ENCODE assay signal across 9 cellular contexts in genomic region chr18:74290831-74291770, GRCh38. TPM values are rescaled to one million over a fixed set of nuclear protein-coding genes. Genes with fewer than 3 reads are reported as not detected.
A peak's percentile ranks its signal among the peaks of the same experiment; 100 is the strongest.
DNase-seq lines count a peak whose midpoint lies in the region; ATAC-seq and TF ChIP-seq lines count a peak whose summit lies in the region.
"Had no signal": no experiment of that assay in that cellular context is flagged by ENCODE, and none has a peak within 500 bp of the region (broad histone marks: within the 10 kb centered on the region; RNA-seq: fewer than 3 reads in every experiment).

No MANE protein-coding gene starts in this region.

- peak; percentile 70 to 71 for DNase-seq in Caco-2
- DNase-seq in activated CD4-positive, alpha-beta T cell treated with anti-CD3 and anti-CD28 coated beads, Interleukin-2, amount 50 U/mL, for 1 hour = peak; percentile 16
- peak; percentile 22 for DNase-seq in fibroblast of the aortic adventitia (ENCODE audit: low read depth)
- DNase-seq in ovary = peak in 4 of 5 donors; percentile 40 to 65 (median 61)
- no peak for DNase-seq in HuH-7 (ENCODE audit: low spot score)

- H3K4me1 ChIP-seq in Caco-2 (0 out of 2 replicates have a peak, but pooled peaks cover 5% of the 10 kb centered on the region), ovary (ENCODE audit: insufficient read depth) (peaks cover 8% of the 10 kb centered on the region)

- H3K4me1 Mint-ChIP-seq in Caco-2 (ENCODE audit: low read depth, unreplicated experiment) = peaks cover 10% of the 10 kb centered on the region

- no peak for TF ChIP-seq EP300 in ovary (IDR thresholded peaks at IDR 0.05)

- TF ChIP-seq POLR2A in ovary (IDR thresholded peaks at IDR 0.05) = no peak

- POLR2A ChIA-PET in Caco-2 (lab: Charles Lee) = no interaction called here

- ATAC-seq in HG03442 (IDR thresholded peaks at IDR 0.05; ENCODE audit: unreplicated experiment) = peak; percentile 0
- no peak for ATAC-seq in HG02642 (IDR thresholded peaks at IDR 0.05; ENCODE audit: poor library complexity, unreplicated experiment)
- no peak for ATAC-seq in GM18502 (IDR thresholded peaks at IDR 0.05; ENCODE audit: poor library complexity, unreplicated experiment)

- H3K27me3 ChIP-seq in Caco-2 (replicated peaks; ENCODE audit: control insufficient read depth, insufficient read depth, low read length) (no peaks in the 10 kb centered on the region), ovary (no peaks in the 10 kb centered on the region)

- TF ChIP-seq CTCF in Caco-2 (IDR thresholded peaks at IDR 0.05; ENCODE audit: insufficient read depth in 1 of 2, low read depth in 1 of 2, low read length in 1 of 2, severe bottlenecking in 1 of 2, unreplicated experiment in 1 of 2) (peak in 1 of 2 experiments; percentile 58), fibroblast of the aortic adventitia (IDR thresholded peaks at IDR 0.05; ENCODE audit: insufficient read depth, low read length) (no peak), ovary (IDR thresholded peaks at IDR 0.05) (peak in 1 of 3 donors; percentile 14)

- intact Hi-C loops in Caco-2 (cut with micrococcal nuclease; ENCODE audit: unreplicated experiment) (loop anchor here (1.0 to 2.0 kb wide), 2 partner anchors 40 to 49 kb away; no protein-coding TSS in a partner anchor), ovary (cut with DNase I) (loop anchor here in 1 of 4 donors (10.0 kb wide), 1 partner anchor 86 kb away; no protein-coding TSS in a partner anchor)

- peak overlapping the region; percentile 48 to 52 for H3K27ac ChIP-seq in ovary

- H3K36me3 ChIP-seq in Caco-2 (ENCODE audit: control insufficient read depth, insufficient read depth, low read length) = no peaks in the 10 kb centered on the region
- H3K36me3 ChIP-seq in ovary = no peaks in the 10 kb centered on the region

- H3K36me3 Mint-ChIP-seq in Caco-2 (ENCODE audit: insufficient read depth, unreplicated experiment) = peaks cover 18% of the 10 kb centered on the region

- no TSS peak for BruUV-seq in Caco-2 (replicated peaks; lab: Mats Ljungman, UMichigan)

- CTCF ChIA-PET in Caco-2 (lab: Charles Lee) = interaction anchor here (1.2 kb wide), 1 partner anchor 51 kb away, joined by 3 read pairs; no protein-coding TSS in a partner anchor

- H3K4me3 Mint-ChIP-seq in Caco-2 (ENCODE audit: unreplicated experiment) = peak overlapping the region; percentile 78

- H3K4me3 ChIP-seq in Caco-2 (ENCODE audit: low read depth, low read length) = peak overlapping the region; percentile 58
- H3K4me3 ChIP-seq in fibroblast of the aortic adventitia (ENCODE audit: low read depth, low read length) = peak overlapping the region; percentile 94
- H3K4me3 ChIP-seq in ovary = peak overlapping the region; percentile 91

- no peaks in the 10 kb centered on the region for H3K9me3 ChIP-seq in Caco-2
- H3K9me3 ChIP-seq in ovary = no peaks in the 10 kb centered on the region

- H3K9me3 Mint-ChIP-seq in Caco-2 (ENCODE audit: unreplicated experiment) = no peaks in the 10 kb centered on the region

- peak overlapping the region; percentile 54 for H3K27ac Mint-ChIP-seq in Caco-2 (ENCODE audit: unreplicated experiment)

- WGBS in ovary, 3 donors = 1 to 3% (median 3%) methylated on average over 65 to 83 of the region's 83 CpGs

- H3K27me3 Mint-ChIP-seq in Caco-2 (ENCODE audit: insufficient read depth, unreplicated experiment) = no peaks in the 10 kb centered on the region

RNA-seq across cellular contexts. Expression of gene CYB5A, which starts 0.7 kb away (rescaled TPM):
- 103 and 105 TPM in 2 replicates for total RNA-seq in Caco-2 (2022)
- total RNA-seq in fibroblast of the aortic adventitia (ENCODE audit: low replicate concordance) = 38.8 and 89.2 TPM in 2 replicates
- 100 to 1,000 TPM; 158 to 454 (median 293) TPM for total RNA-seq in ovary
- 100 to 1,000 TPM; 233 to 325 TPM for polyA plus RNA-seq in ovary

RNA-seq across cellular contexts. Expression of gene C18orf63, which starts 24.5 kb away (rescaled TPM):
- total RNA-seq in Caco-2 (2022) (0.07 TPM in 1 of 2 replicates, not detected in the other), fibroblast of the aortic adventitia (ENCODE audit: low replicate concordance) (not detected in 2 replicates), ovary (not detected)
- polyA plus RNA-seq in ovary = not detected
- total RNA-seq: NCI-H460 had no signal
